Comparison of ENCODE assay signal across 22 cellular contexts in the genomic region with DNA sequence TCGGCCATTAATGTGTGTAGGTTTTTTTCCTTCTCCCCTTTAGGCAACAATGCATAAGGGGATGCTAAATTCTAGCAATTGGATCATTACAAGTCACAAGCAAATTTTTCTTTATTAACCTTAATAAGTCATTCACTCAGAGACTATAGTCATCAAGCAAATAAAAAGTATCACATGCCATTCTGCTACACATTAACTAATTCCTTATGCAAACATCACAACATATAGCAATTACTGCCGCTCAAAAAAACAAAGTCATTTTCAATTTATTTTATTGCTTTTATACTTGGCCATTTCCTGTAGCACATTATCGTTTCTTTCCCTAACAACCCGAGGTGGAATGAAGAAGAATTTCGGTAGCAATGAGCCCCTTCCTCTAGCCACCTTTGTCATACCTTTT.
DNase-seq lines count a peak whose midpoint lies in the region; ATAC-seq and TF ChIP-seq lines count a peak whose summit lies in the region.
"Had no signal": no experiment of that assay in that cellular context is flagged by ENCODE, and none has a peak within 500 bp of the region (broad histone marks: within the 10 kb centered on the region; RNA-seq: fewer than 3 reads in every experiment).

No MANE protein-coding gene starts in this region.

- H3K4me1 Mint-ChIP-seq in Calu3 (ENCODE audit: low read depth, unreplicated experiment), result peaks cover 51% of the 10 kb centered on the region

- no peaks in the 10 kb centered on the region for H3K36me3 Mint-ChIP-seq in Calu3 (ENCODE audit: insufficient read depth, unreplicated experiment)

- H3K27me3 ChIP-seq in body of pancreas, result no peaks in the 10 kb centered on the region
- no peaks in the 10 kb centered on the region for H3K27me3 ChIP-seq in psoas muscle (ENCODE audit: insufficient read depth in 3 of 3, low read length in 2 of 3)
- H3K27me3 ChIP-seq: SJCRH30 had no signal

- TF ChIP-seq CTCF in Calu3 (IDR thresholded peaks at IDR 0.05; ENCODE audit: unreplicated experiment) (no peak), body of pancreas (IDR thresholded peaks at IDR 0.05) (no peak), psoas muscle (IDR thresholded peaks at IDR 0.05) (no peak)

- H3K4me3 ChIP-seq in body of pancreas (no peak overlapping the region), psoas muscle (no peak overlapping the region)
- H3K4me3 ChIP-seq: SJCRH30 had no signal

- peak overlapping the region; percentile 39 for H3K4me3 Mint-ChIP-seq in Calu3 (ENCODE audit: low read depth, unreplicated experiment)

- BruUV-seq in Calu3 (replicated peaks; lab: Mats Ljungman, UMichigan), result no TSS peak

- H3K9me3 Mint-ChIP-seq in Calu3 (ENCODE audit: low read depth, unreplicated experiment), result no peaks in the 10 kb centered on the region

- WGBS in body of pancreas, 2 donors, result 53 to 63% methylated on average over 5 of the region's 5 CpGs
- 81 to 86% (median 84%) methylated on average over 5 of the region's 5 CpGs for WGBS in psoas muscle, 3 donors

- no peak for TF ChIP-seq POLR2A in body of pancreas (IDR thresholded peaks at IDR 0.05)
- no peak for TF ChIP-seq POLR2A in GM18505 (IDR thresholded peaks at IDR 0.05; ENCODE audit: borderline replicate concordance, extremely low read depth, insufficient read depth, insufficient read length)

- H3K36me3 ChIP-seq in body of pancreas (replicated peaks in 1 of 2; ENCODE audit: insufficient read depth in 1 of 2, low read depth in 2 of 2) (no peaks in the 10 kb centered on the region), psoas muscle (ENCODE audit: insufficient read depth in 1 of 2, low read depth in 1 of 2) (no peaks in the 10 kb centered on the region)
- H3K36me3 ChIP-seq: SJCRH30 had no signal

- intact Hi-C loops in Calu3 (cut with micrococcal nuclease; ENCODE audit: unreplicated experiment), result loop anchor here (5.0 kb wide), 1 partner anchor 68 kb away; no protein-coding TSS in a partner anchor
- intact Hi-C loops in body of pancreas (cut with DNase I), result no loop called here
- intact Hi-C loops in left colon (cut with DNase I, micrococcal nuclease), result no loop called here
- intact Hi-C loops in psoas muscle (cut with DNase I), result no loop called here

- no peaks in the 10 kb centered on the region for H3K27me3 Mint-ChIP-seq in Calu3 (ENCODE audit: unreplicated experiment)

- DNase-seq in Calu3 (no peak), body of pancreas (no peak), left colon (no peak), psoas muscle (no peak)
- DNase-seq: HCEC 1CT; NCI-H1092; NCI-H1436; NCI-H187; NCI-H2171; NCI-H226; NCI-H510A; NCI-H82; NK-92 treated with Interleukin-12 subunit alpha and Interleukin-12 subunit beta, amount 100 ng/mL, for 24 hours; PC-3; SJCRH30 had no signal

- H3K9me3 ChIP-seq in body of pancreas, result no peaks in the 10 kb centered on the region
- H3K9me3 ChIP-seq in psoas muscle, result no peaks in the 10 kb centered on the region
- H3K9me3 ChIP-seq: SJCRH30 had no signal

- CTCF ChIA-PET in Calu3 (lab: Charles Lee), result interaction anchor here (1.6 kb wide), 1 partner anchor 314 kb away, joined by 5 read pairs; no protein-coding TSS in a partner anchor

- no peak for ATAC-seq in body of pancreas
- peak; percentile 81 for ATAC-seq in left colon
- ATAC-seq in psoas muscle, result no peak
- no peak for ATAC-seq in GM19395 (IDR thresholded peaks at IDR 0.05; ENCODE audit: unreplicated experiment)
- ATAC-seq in HG03565 (IDR thresholded peaks at IDR 0.05; ENCODE audit: unreplicated experiment), result no peak
- no peak for ATAC-seq in GM18505 (IDR thresholded peaks at IDR 0.05; ENCODE audit: unreplicated experiment)
- no peak for ATAC-seq in GM19351 (IDR thresholded peaks at IDR 0.05; ENCODE audit: unreplicated experiment)
- ATAC-seq: PC-3, Right ventricle myocardium inferior, SK-N-SH treated with all-trans-retinoic acid at 6 μM for 48 hours had no signal

- H3K4me1 ChIP-seq in body of pancreas (peaks cover 62% of the 10 kb centered on the region), psoas muscle (peaks cover 52% of the 10 kb centered on the region)
- H3K4me1 ChIP-seq: SJCRH30 had no signal

- H3K27ac Mint-ChIP-seq in Calu3 (ENCODE audit: unreplicated experiment), result peak overlapping the region; percentile 53

- H3K27ac ChIP-seq in body of pancreas (peak overlapping the region; percentile 60 to 90 (median 84)), psoas muscle (peak overlapping the region; percentile 53)
- H3K27ac ChIP-seq: HL-60, SJCRH30 had no signal
